Comparison of ENCODE assay signal across 22 cellular contexts in the genomic region with DNA sequence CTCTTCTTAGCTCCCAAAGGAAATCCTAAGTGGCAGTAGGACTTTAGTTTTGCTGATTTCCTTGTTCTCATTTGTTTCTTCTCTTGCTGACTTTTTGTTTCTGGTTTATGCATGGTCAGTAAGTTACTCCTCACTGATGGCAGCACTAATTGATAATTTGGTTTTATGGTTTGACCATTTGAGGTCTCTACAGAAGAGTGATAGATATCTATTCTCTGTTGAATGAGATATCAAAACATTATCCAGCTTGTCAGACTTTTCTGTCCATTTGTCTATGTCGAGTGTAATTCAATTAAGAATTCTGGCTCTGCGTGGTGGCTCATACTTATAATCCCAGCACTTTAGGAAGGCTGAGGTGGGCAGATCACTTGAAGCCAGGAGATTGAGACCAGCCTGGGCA.
DNase-seq lines count a peak whose midpoint lies in the region; ATAC-seq and TF ChIP-seq lines count a peak whose summit lies in the region.
"Had no signal": no experiment of that assay in that cellular context is flagged by ENCODE, and none has a peak within 500 bp of the region (broad histone marks: within the 10 kb centered on the region; RNA-seq: fewer than 3 reads in every experiment).

No MANE protein-coding gene starts in this region.

- peaks cover 63 to 68% of the 10 kb centered on the region in 2 experiments for H3K4me1 Mint-ChIP-seq in H9

- H3K9me3 Mint-ChIP-seq in H9: peaks cover 11 to 12% of the 10 kb centered on the region in 2 experiments
- H3K9me3 Mint-ChIP-seq: activated B cell treated with CpG ODN at 0.5 μM for 24 hours; activated T-helper 17 cell treated with anti-CD3 and anti-CD28 coated beads, Interleukin-2, amount 50 U/mL, for 72 hours; central memory CD8-positive, alpha-beta T cell had no signal

- H2BK120ac ChIP-seq in H9 (ENCODE audit: low read depth, low read length, poor library complexity, severe bottlenecking): no peak overlapping the region

- no peak overlapping the region for H2BK15ac ChIP-seq in H9 (ENCODE audit: low read depth, low read length)

- POLR2A ChIA-PET in SK-N-SH (lab: Yijun Ruan, JAX): no interaction called here

- H3K27ac ChIP-seq in H9 (ENCODE audit: insufficient read length, low read depth, low read length) (no peak overlapping the region), SK-N-SH (ENCODE audit: low read depth in 2 of 2, low read length in 1 of 2) (peak overlapping the region; percentile 19 to 94; a peak in 3 of 4 replicates), gastroesophageal sphincter (peak overlapping the region in 3 of 4 donors; percentile 4 to 25 (median 4)), smooth muscle cell (ENCODE audit: low read depth) (peak overlapping the region; percentile 52)
- H3K27ac ChIP-seq: ascending aorta, heart right ventricle, suprapubic skin, uterus had no signal

- no peak overlapping the region for H2BK20ac ChIP-seq in H9 (ENCODE audit: low read depth, low read length, poor library complexity, severe bottlenecking)

- TF ChIP-seq CTCF in H9 (conservative IDR thresholded peaks at IDR 0.05): no peak
- no peak for TF ChIP-seq CTCF in SK-N-SH (IDR thresholded peaks at IDR 0.05)
- TF ChIP-seq CTCF in gastroesophageal sphincter (IDR thresholded peaks at IDR 0.05): no peak
- TF ChIP-seq CTCF in smooth muscle cell (IDR thresholded peaks at IDR 0.05; ENCODE audit: borderline replicate concordance, insufficient read depth, poor library complexity, severe bottlenecking): no peak

- H2BK12ac ChIP-seq in H9 (ENCODE audit: insufficient read length, low read depth, low read length): no peak overlapping the region

- H4K5ac ChIP-seq in H9 (ENCODE audit: insufficient read length, low read depth, low read length): no peak overlapping the region

- H4K8ac ChIP-seq in H9 (replicated peaks; ENCODE audit: insufficient read length, low read depth, low read length): no peak overlapping the region

- H3F3A ChIP-seq in SK-N-SH (replicated peaks; ENCODE audit: insufficient read depth) (peaks cover 10% of the 10 kb centered on the region), smooth muscle cell (ENCODE audit: low read depth) (no peaks in the 10 kb centered on the region)

- H3K4me1 ChIP-seq in H9 (ENCODE audit: insufficient read depth, low read length): peaks cover 17% of the 10 kb centered on the region; the same call in 1 of the 2 replicates
- H3K4me1 ChIP-seq in SK-N-SH (ENCODE audit: control insufficient read depth in 1 of 2, insufficient read depth in 2 of 2, low read depth in 1 of 2, low read length in 1 of 2): peaks cover 21 to 24% of the 10 kb centered on the region in 2 experiments
- H3K4me1 ChIP-seq in gastroesophageal sphincter: peaks cover 0 to 47% (median 16%) of the 10 kb centered on the region in 3 donors
- peaks cover 40% of the 10 kb centered on the region for H3K4me1 ChIP-seq in smooth muscle cell (ENCODE audit: low read depth)
- H3K4me1 ChIP-seq: ascending aorta had no signal

- no peak overlapping the region for H3K18ac ChIP-seq in H9 (ENCODE audit: insufficient read length, low read depth, low read length)

- no peak overlapping the region for H3K14ac ChIP-seq in H9 (ENCODE audit: insufficient read depth, low read length)

- H3K23me2 ChIP-seq in H9 (ENCODE audit: insufficient read length, low read depth, low read length, poor library complexity, severe bottlenecking): no peaks in the 10 kb centered on the region

- no CpG with 5 or more reads among the region's 2 CpGs for WGBS in H9 (ENCODE audit: extremely low coverage, insufficient read length, low lambda C conversion rate)
- 27% methylated on average over 2 of the region's 2 CpGs for WGBS in SK-N-SH (ENCODE audit: low lambda C conversion rate)
- WGBS in gastroesophageal sphincter (ENCODE audit: low coverage in 1 of 2), 2 donors: 93 to 100% methylated on average over 2 of the region's 2 CpGs
- 90% methylated on average over 2 of the region's 2 CpGs for WGBS in smooth muscle cell (ENCODE audit: low lambda C conversion rate)

- no peak for TF ChIP-seq RAD21 in SK-N-SH (IDR thresholded peaks at IDR 0.05; ENCODE audit: low read length)

- H3K4me3 ChIP-seq in SK-N-SH (ENCODE audit: low read depth in 2 of 2, low read length in 1 of 2) (no peak overlapping the region), gastroesophageal sphincter (no peak overlapping the region), smooth muscle cell (no peak overlapping the region)
- H3K4me3 ChIP-seq: ascending aorta, heart right ventricle, spleen, suprapubic skin, uterus had no signal

- H3K9ac ChIP-seq in H9 (ENCODE audit: extremely low read depth, insufficient read length, low read length) (no peak overlapping the region), SK-N-SH (no peak overlapping the region), smooth muscle cell (ENCODE audit: low read depth) (no peak overlapping the region)

- ATAC-seq in gastroesophageal sphincter: no peak

- peak overlapping the region; percentile 32 to 81 (median 71); a peak in 6 of 7 replicates for H3K27ac Mint-ChIP-seq in H9
- H3K27ac Mint-ChIP-seq: activated B cell treated with CpG ODN at 0.5 μM for 24 hours; activated naive CD8-positive, alpha-beta T cell; activated T-helper 17 cell treated with anti-CD3 and anti-CD28 coated beads, Interleukin-2, amount 50 U/mL, for 72 hours; stimulated activated naive B cell treated with anti-CD40 and anti-IgM and Interleukin-4, amounts not matched to agents 10 μg/mL and 1 μg/mL and 100 μg/mL, for 72 hours had no signal

- no peak for TF ChIP-seq POLR2A in gastroesophageal sphincter (IDR thresholded peaks at IDR 0.05)

- H3K4ac ChIP-seq in H9 (ENCODE audit: low read depth, low read length): no peak overlapping the region

- no peaks in the 10 kb centered on the region for H3K27me3 Mint-ChIP-seq in H9 (ENCODE audit: low read depth)
- H3K27me3 Mint-ChIP-seq: activated B cell treated with CpG ODN at 0.5 μM for 24 hours; activated naive CD8-positive, alpha-beta T cell; activated T-helper 17 cell treated with anti-CD3 and anti-CD28 coated beads, Interleukin-2, amount 50 U/mL, for 72 hours; central memory CD8-positive, alpha-beta T cell; stimulated activated naive B cell treated with anti-CD40 and anti-IgM and Interleukin-4, amounts not matched to agents 10 μg/mL and 1 μg/mL and 100 μg/mL, for 72 hours had no signal

- no peaks in the 10 kb centered on the region for H3K9me2 ChIP-seq in SK-N-SH

- H2BK5ac ChIP-seq in H9 (ENCODE audit: insufficient read length, low read length): no peak overlapping the region

- H4K91ac ChIP-seq in H9 (ENCODE audit: insufficient read length, low read depth, low read length): no peak overlapping the region

- H3K4me2 ChIP-seq in H9 (ENCODE audit: insufficient read depth, insufficient read length, low read length) (no peak overlapping the region), SK-N-SH (no peak overlapping the region), smooth muscle cell (peak overlapping the region; percentile 26)

- H3K23ac ChIP-seq in H9 (ENCODE audit: insufficient read length, low read depth, low read length): no peak overlapping the region

- DNase-seq in H9: no peak
- no peak for DNase-seq in SK-N-SH
- no peak for DNase-seq in smooth muscle cell (lab: John Stamatoyannopoulos, UW; ENCODE audit: unreplicated experiment)
- DNase-seq in T1000 (lab: John Stamatoyannopoulos, UW): no peak
- DNase-seq in activated effector memory CD4-positive, alpha-beta T cell treated with Interleukin-2 at 50 U/mL for 16 hours: no peak
- DNase-seq in NCI-H748 (lab: John Stamatoyannopoulos, UW; ENCODE audit: unreplicated experiment): no peak
- DNase-seq: activated B cell treated with CpG ODN at 0.5 μM for 24 hours; activated CD4-positive, alpha-beta T cell treated with anti-CD3 and anti-CD28 coated beads, Interleukin-2, amount 50 U/mL, for 48 hours; KG1; left colon; spleen; stimulated activated CD4-positive, alpha-beta T cell treated with anti-CD3 and anti-CD28 coated beads, Interleukin-4, amount 100 ng/mL, for 1 hour had no signal

- no peaks in the 10 kb centered on the region for H3K27me3 ChIP-seq in H9 (ENCODE audit: insufficient read depth, low read length)
- H3K27me3 ChIP-seq in SK-N-SH (ENCODE audit: insufficient read depth): no peaks in the 10 kb centered on the region
- no peaks in the 10 kb centered on the region for H3K27me3 ChIP-seq in gastroesophageal sphincter
- H3K27me3 ChIP-seq in smooth muscle cell (ENCODE audit: low read depth): no peaks in the 10 kb centered on the region
- H3K27me3 ChIP-seq: ascending aorta, heart right ventricle, spleen, suprapubic skin, uterus had no signal

- H3K9me3 ChIP-seq in H9 (ENCODE audit: control insufficient read depth, low read depth, low read length): no peaks in the 10 kb centered on the region
- no peaks in the 10 kb centered on the region for H3K9me3 ChIP-seq in SK-N-SH
- H3K9me3 ChIP-seq in gastroesophageal sphincter: no peaks in the 10 kb centered on the region
- H3K9me3 ChIP-seq in smooth muscle cell (replicated peaks; ENCODE audit: low read depth): no peaks in the 10 kb centered on the region
- H3K9me3 ChIP-seq: ascending aorta, heart right ventricle, spleen, suprapubic skin, uterus had no signal

- H4K20me1 ChIP-seq in H9 (ENCODE audit: control insufficient read depth, insufficient read depth, insufficient read length) (no peaks in the 10 kb centered on the region), SK-N-SH (ENCODE audit: insufficient read depth) (no peaks in the 10 kb centered on the region), smooth muscle cell (ENCODE audit: low read depth) (peaks cover 63% of the 10 kb centered on the region)

- H3K79me1 ChIP-seq in H9 (ENCODE audit: insufficient read depth, low read depth, low read length, poor library complexity, severe bottlenecking): no peaks in the 10 kb centered on the region

- H3K4me3 Mint-ChIP-seq in H9: no peak overlapping the region
- H3K4me3 Mint-ChIP-seq: activated B cell treated with CpG ODN at 0.5 μM for 24 hours; activated naive CD8-positive, alpha-beta T cell; activated T-helper 17 cell treated with anti-CD3 and anti-CD28 coated beads, Interleukin-2, amount 50 U/mL, for 72 hours; CD14-positive monocyte; central memory CD8-positive, alpha-beta T cell; stimulated activated naive B cell treated with anti-CD40 and anti-IgM and Interleukin-4, amounts not matched to agents 10 μg/mL and 1 μg/mL and 100 μg/mL, for 72 hours had no signal

- H2AFZ ChIP-seq in H9 (ENCODE audit: low read length) (no peak overlapping the region), SK-N-SH (ENCODE audit: low read depth) (peak overlapping the region; percentile 53), smooth muscle cell (ENCODE audit: low read depth) (no peak overlapping the region)

- no peaks in the 10 kb centered on the region for H3K79me2 ChIP-seq in H9 (ENCODE audit: insufficient read depth, low read length)
- H3K79me2 ChIP-seq in SK-N-SH (ENCODE audit: insufficient read depth): 0 out of 2 replicates have a peak, but pooled peaks cover 5% of the 10 kb centered on the region
- peaks cover 46% of the 10 kb centered on the region for H3K79me2 ChIP-seq in smooth muscle cell (ENCODE audit: low read depth)

- CTCF ChIA-PET in SK-N-SH (lab: Yijun Ruan, JAX): interaction anchor here (0.9 to 1.2 kb wide), 4 partner anchors 121 to 200 kb away, joined by 3 to 6 read pairs (median 3); no protein-coding TSS in a partner anchor

- no peak overlapping the region for H3K56ac ChIP-seq in H9 (ENCODE audit: insufficient read length, low read depth, low read length)

- no peak; a peak in 1 of 4 replicates for TF ChIP-seq EP300 in SK-N-SH (IDR thresholded peaks at IDR 0.05; ENCODE audit: borderline replicate concordance in 1 of 2, low read depth in 1 of 2, low read length in 1 of 2)
- TF ChIP-seq EP300 in gastroesophageal sphincter (IDR thresholded peaks at IDR 0.05): no peak

- no peak overlapping the region for H2AK5ac ChIP-seq in H9 (ENCODE audit: insufficient read length, low read length)

- H3K36me3 ChIP-seq in SK-N-SH (replicated peaks in 1 of 2; ENCODE audit: control insufficient read depth in 1 of 2, insufficient read depth in 2 of 2, low read length in 1 of 2) (no peaks in the 10 kb centered on the region), gastroesophageal sphincter (no peaks in the 10 kb centered on the region), smooth muscle cell (ENCODE audit: low read depth) (no peaks in the 10 kb centered on the region)
- H3K36me3 ChIP-seq: ascending aorta, heart right ventricle, spleen, suprapubic skin, uterus had no signal

- peaks cover 10 to 14% (median 11%) of the 10 kb centered on the region in 3 experiments for H3K36me3 Mint-ChIP-seq in H9 (ENCODE audit: insufficient read depth in 1 of 3, low read depth in 3 of 3)

- no peak overlapping the region for H3T11ph ChIP-seq in H9 (ENCODE audit: low read length)
